Comparison of ENCODE assay signal across 8 cellular contexts in genomic region chr19:49145485-49146407, GRCh38. TPM values are rescaled to one million over a fixed set of nuclear protein-coding genes. Genes with fewer than 3 reads are reported as not detected.
DNase-seq lines count a peak whose midpoint lies in the region; FAIRE-seq and TF ChIP-seq lines count a peak whose summit lies in the region.

No MANE protein-coding gene starts in this region.

- CTCF ChIA-PET in endothelial cell of umbilical vein (lab: Charles Lee): interaction anchor here (0.7 to 5.1 kb wide), 23 partner anchors 9 to 146 kb away, joined by 3 to 56 read pairs (median 6); partner anchors contain the start of genes HRC, LIN7B, PPFIA3 and TRPM4

- no peaks in the 10 kb centered on the region for H3K79me2 ChIP-seq in endothelial cell of umbilical vein (ENCODE audit: control insufficient read depth, insufficient read depth, low read length)

- H3K9me3 ChIP-seq in endothelial cell of umbilical vein (replicated peaks; ENCODE audit: control insufficient read depth, insufficient read depth, low read length): no peaks in the 10 kb centered on the region

- TF ChIP-seq CTCF in endothelial cell of umbilical vein (IDR thresholded peaks at IDR 0.05; ENCODE audit: extremely low read depth in 1 of 2, insufficient read depth in 1 of 2, low read depth in 1 of 2, low read length in 2 of 2): peak; percentile 75 to 96

- no peak overlapping the region for H3K9ac ChIP-seq in endothelial cell of umbilical vein (replicated peaks; ENCODE audit: extremely low read depth, insufficient read depth, low read length)

- H2AFZ ChIP-seq in endothelial cell of umbilical vein (ENCODE audit: low read depth, low read length): peak overlapping the region; percentile 84

- peak; percentile 38 for DNase-seq in NK-92 treated with Interleukin-12 subunit alpha and Interleukin-12 subunit beta, amount 100 ng/mL, for 24 hours (lab: John Stamatoyannopoulos, UW)
- DNase-seq in NK-92 (lab: John Stamatoyannopoulos, UW; ENCODE audit: unreplicated experiment): no peak
- DNase-seq in NCI-H69 (lab: John Stamatoyannopoulos, UW): peak; percentile 93
- DNase-seq in activated CD8-positive, alpha-beta memory T cell treated with anti-CD3 and anti-CD28 coated beads, Interleukin-2, amount 50 U/mL, for 4 hours: peak; percentile 79
- DNase-seq in endothelial cell of umbilical vein (ENCODE audit: low read depth, low spot score): peak; percentile 77
- peak; percentile 86 for DNase-seq in midbrain (lab: John Stamatoyannopoulos, UW)
- DNase-seq in stimulated activated CD8-positive, alpha-beta memory T cell treated with anti-CD3 and anti-CD28 coated beads, Interleukin-2, amount 100 ng/mL, for 1 hour (ENCODE audit: low read depth in 2 of 2): peak; percentile 56 to 63
- DNase-seq in cortex of kidney (lab: John Stamatoyannopoulos, UW): no peak

- H4K20me1 ChIP-seq in endothelial cell of umbilical vein (replicated peaks; ENCODE audit: control insufficient read depth, extremely low read depth, insufficient read depth, low read length): no peaks in the 10 kb centered on the region

- BruUV-seq in endothelial cell of umbilical vein (replicated peaks; lab: Mats Ljungman, UMichigan): no TSS peak

- intact Hi-C loops in endothelial cell of umbilical vein (cut with micrococcal nuclease): loop anchor here (1.0 kb wide), 2 partner anchors 47 to 71 kb away; no protein-coding TSS in a partner anchor

- H3K4me1 ChIP-seq in endothelial cell of umbilical vein (ENCODE audit: control insufficient read depth, extremely low read depth, insufficient read depth, low read length): peaks cover 24% of the 10 kb centered on the region

- no peaks in the 10 kb centered on the region for H3K36me3 ChIP-seq in endothelial cell of umbilical vein (ENCODE audit: control insufficient read depth in 2 of 2, extremely low read depth in 1 of 2, insufficient read depth in 2 of 2, low read length in 2 of 2)

- H3K4me2 ChIP-seq in endothelial cell of umbilical vein (ENCODE audit: insufficient read depth, low read length): no peak overlapping the region

- dilution Hi-C loops in endothelial cell of umbilical vein (cut with MboI; ENCODE audit: extremely low pct_ligation_motif_present, low sequenced_read_pairs): no loop called here

- peak; percentile 38 for FAIRE-seq in endothelial cell of umbilical vein (lab: Jason Lieb, UNC)

- TF ChIP-seq POLR2A in endothelial cell of umbilical vein (IDR thresholded peaks at IDR 0.05; ENCODE audit: low read depth, low read length): no peak

- POLR2A ChIA-PET in endothelial cell of umbilical vein (lab: Charles Lee): interaction anchor here (0.5 to 0.7 kb wide), 2 partner anchors 50 to 137 kb away, joined by 4 to 8 read pairs; no protein-coding TSS in a partner anchor

- H3K27me3 ChIP-seq in endothelial cell of umbilical vein (ENCODE audit: control insufficient read depth in 2 of 2, insufficient read depth in 2 of 2, low read length in 2 of 2): peaks cover 0 to 5% of the 10 kb centered on the region in 2 experiments

- no peak overlapping the region for H3K4me3 ChIP-seq in endothelial cell of umbilical vein (replicated peaks in 1 of 3; ENCODE audit: insufficient read depth in 1 of 3, low read depth in 1 of 3, low read length in 3 of 3)

- H3K27ac ChIP-seq in endothelial cell of umbilical vein (ENCODE audit: insufficient read depth, low read depth, low read length): no peak overlapping the region

- H3K9me1 ChIP-seq in endothelial cell of umbilical vein (replicated peaks; ENCODE audit: control insufficient read depth, extremely low read depth, insufficient read depth, low read length): no peaks in the 10 kb centered on the region

TF ChIP-seq in endothelial cell of umbilical vein, 7 proteins besides CTCF, POLR2A, EP300 and RAD21:
- TF ChIP-seq POLR2AphosphoS5 (IDR thresholded peaks at IDR 0.05; ENCODE audit: insufficient read depth, low read depth, low read length) (peak; percentile 18), EZH2 (IDR thresholded peaks at IDR 0.05; ENCODE audit: borderline replicate concordance, low read depth, low read length, severe bottlenecking) (no peak)

RNA-seq across cellular contexts. Expression of gene HRC, which starts 9.4 kb away (rescaled TPM):
- total RNA-seq in endothelial cell of umbilical vein: not detected in 2 replicates
- polyA plus RNA-seq in endothelial cell of umbilical vein: not detected in 2 replicates
- polyA plus RNA-seq in endothelial cell of umbilical vein (2011; cell fraction: cytosol; rRNA removed): not detected in 2 replicates
- polyA plus RNA-seq in endothelial cell of umbilical vein (2011; cell fraction: nucleus; rRNA removed): not detected in 2 replicates
- polyA plus RNA-seq in endothelial cell of umbilical vein (2012): 0.44 TPM in 1 of 2 replicates, not detected in the other
- 0.39 and 1.3 TPM in 2 replicates for polyA minus RNA-seq in endothelial cell of umbilical vein
- polyA minus RNA-seq in endothelial cell of umbilical vein (2011; cell fraction: cytosol; rRNA and poly(A)+ RNA removed): not detected
- not detected in 2 replicates for polyA minus RNA-seq in endothelial cell of umbilical vein (2011; cell fraction: nucleus; rRNA and poly(A)+ RNA removed)

RNA-seq across cellular contexts. Expression of gene TRPM4, which starts 11.8 kb away (rescaled TPM):
- 38.9 and 40.6 TPM in 2 replicates for total RNA-seq in endothelial cell of umbilical vein
- polyA plus RNA-seq in endothelial cell of umbilical vein: 17.6 and 23.7 TPM in 2 replicates
- polyA plus RNA-seq in endothelial cell of umbilical vein (2011; cell fraction: cytosol; rRNA removed): 6.5 and 8.7 TPM in 2 replicates
- polyA plus RNA-seq in endothelial cell of umbilical vein (2011; cell fraction: nucleus; rRNA removed): 88.1 and 102 TPM in 2 replicates
- 22.6 and 38.8 TPM in 2 replicates for polyA plus RNA-seq in endothelial cell of umbilical vein (2012)
- 20.4 and 22.4 TPM in 2 replicates for polyA minus RNA-seq in endothelial cell of umbilical vein
- polyA minus RNA-seq in endothelial cell of umbilical vein (2011; cell fraction: cytosol; rRNA and poly(A)+ RNA removed): 2.5 TPM
- 21.9 and 29.7 TPM in 2 replicates for polyA minus RNA-seq in endothelial cell of umbilical vein (2011; cell fraction: nucleus; rRNA and poly(A)+ RNA removed)

RNA-seq across cellular contexts. Expression of gene PPFIA3, which starts 26.4 kb away (rescaled TPM):
- total RNA-seq in endothelial cell of umbilical vein: 2.0 and 2.6 TPM in 2 replicates
- polyA plus RNA-seq in endothelial cell of umbilical vein: 1.3 and 1.4 TPM in 2 replicates
- 0.58 and 0.99 TPM in 2 replicates for polyA plus RNA-seq in endothelial cell of umbilical vein (2011; cell fraction: cytosol; rRNA removed)
- 1.2 and 1.3 TPM in 2 replicates for polyA plus RNA-seq in endothelial cell of umbilical vein (2011; cell fraction: nucleus; rRNA removed)
- 2.1 and 2.7 TPM in 2 replicates for polyA plus RNA-seq in endothelial cell of umbilical vein (2012)
- polyA minus RNA-seq in endothelial cell of umbilical vein: 0.90 and 1.3 TPM in 2 replicates
- 5.9 TPM for polyA minus RNA-seq in endothelial cell of umbilical vein (2011; cell fraction: cytosol; rRNA and poly(A)+ RNA removed)
- 0.24 and 1.2 TPM in 2 replicates for polyA minus RNA-seq in endothelial cell of umbilical vein (2011; cell fraction: nucleus; rRNA and poly(A)+ RNA removed)

RNA-seq across cellular contexts. Expression of gene C19orf73, which starts 26.8 kb away (rescaled TPM):
- total RNA-seq in endothelial cell of umbilical vein: 1.5 TPM in 1 of 2 replicates, not detected in the other
- 1.8 and 2.5 TPM in 2 replicates for polyA plus RNA-seq in endothelial cell of umbilical vein
- 1.2 TPM in 2 replicates for polyA plus RNA-seq in endothelial cell of umbilical vein (2011; cell fraction: cytosol; rRNA removed)
- polyA plus RNA-seq in endothelial cell of umbilical vein (2011; cell fraction: nucleus; rRNA removed): 0.25 and 0.97 TPM in 2 replicates
- polyA plus RNA-seq in endothelial cell of umbilical vein (2012): 0.52 and 0.78 TPM in 2 replicates
- polyA minus RNA-seq in endothelial cell of umbilical vein: not detected in 2 replicates
- 1.4 TPM for polyA minus RNA-seq in endothelial cell of umbilical vein (2011; cell fraction: cytosol; rRNA and poly(A)+ RNA removed)
- 0.91 TPM in 1 of 2 replicates, not detected in the other for polyA minus RNA-seq in endothelial cell of umbilical vein (2011; cell fraction: nucleus; rRNA and poly(A)+ RNA removed)

RNA-seq across cellular contexts. Expression of gene LIN7B, which starts 31.6 kb away (rescaled TPM):
- total RNA-seq in endothelial cell of umbilical vein: 4.2 and 4.5 TPM in 2 replicates
- 2.2 and 4.4 TPM in 2 replicates for polyA plus RNA-seq in endothelial cell of umbilical vein
- 2.3 and 2.4 TPM in 2 replicates for polyA plus RNA-seq in endothelial cell of umbilical vein (2011; cell fraction: cytosol; rRNA removed)
- polyA plus RNA-seq in endothelial cell of umbilical vein (2011; cell fraction: nucleus; rRNA removed): 5.5 and 5.6 TPM in 2 replicates
- polyA plus RNA-seq in endothelial cell of umbilical vein (2012): 1.3 and 4.4 TPM in 2 replicates
- 2.6 and 4.1 TPM in 2 replicates for polyA minus RNA-seq in endothelial cell of umbilical vein
- polyA minus RNA-seq in endothelial cell of umbilical vein (2011; cell fraction: cytosol; rRNA and poly(A)+ RNA removed): 2.7 TPM
- 3.6 TPM in 1 of 2 replicates, not detected in the other for polyA minus RNA-seq in endothelial cell of umbilical vein (2011; cell fraction: nucleus; rRNA and poly(A)+ RNA removed)

Comparison
In these comparisons a context has a peak if more than half of its experiments do, and no peak if none do; other contexts are left out.
1. DNase-seq: peak in NK-92 treated with Interleukin-12 subunit alpha and Interleukin-12 subunit beta, amount 100 ng/mL, for 24 hours (single experiment), NCI-H69 (single experiment), activated CD8-positive, alpha-beta memory T cell treated with anti-CD3 and anti-CD28 coated beads, Interleukin-2, amount 50 U/mL, for 4 hours (single experiment), endothelial cell of umbilical vein (single experiment), midbrain (single experiment) and stimulated activated CD8-positive, alpha-beta memory T cell treated with anti-CD3 and anti-CD28 coated beads, Interleukin-2, amount 100 ng/mL, for 1 hour (2 of 2); none in NK-92 (single experiment) and cortex of kidney (single experiment).